8 cellular contexts compared by ENCODE assay signal in the genomic region with DNA sequence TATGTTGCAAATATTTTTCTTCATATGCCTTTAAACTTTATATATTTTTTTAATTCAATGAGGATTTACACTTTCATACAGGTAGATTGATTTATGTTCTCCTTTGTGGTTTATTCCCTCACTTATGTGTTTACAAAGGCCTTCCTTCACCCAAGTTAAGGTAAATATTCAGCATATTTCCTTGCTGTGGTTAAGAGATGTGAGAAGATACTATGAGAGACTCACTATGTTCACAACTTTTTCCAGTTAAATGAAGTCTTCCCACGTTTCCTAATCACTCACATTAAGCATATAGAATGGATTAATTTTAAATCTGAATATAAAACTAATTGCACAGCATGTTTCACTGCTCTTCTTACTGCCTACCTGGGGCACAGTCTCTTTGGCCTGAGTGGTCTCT. TPM values are rescaled to one million over a fixed set of nuclear protein-coding genes. Genes with fewer than 3 reads are reported as not detected.
DNase-seq lines count a peak whose midpoint lies in the region; ATAC-seq and TF ChIP-seq lines count a peak whose summit lies in the region.

No MANE protein-coding gene starts in this region.

- no peaks in the 10 kb centered on the region for H3K9me3 ChIP-seq in CD4-positive, CD25-positive, alpha-beta regulatory T cell (ENCODE audit: control insufficient read depth in 2 of 2, low read length in 2 of 2)

- H3K9me3 Mint-ChIP-seq in CD4-positive, CD25-positive, alpha-beta regulatory T cell, result no peaks in the 10 kb centered on the region
- H3K9me3 Mint-ChIP-seq in nephron, result no peaks in the 10 kb centered on the region

- no peak for DNase-seq in CD4-positive, CD25-positive, alpha-beta regulatory T cell
- no peak for DNase-seq in Jurkat, Clone E6-1 (ENCODE audit: low read depth, low spot score)
- DNase-seq in choroid plexus epithelial cell (ENCODE audit: low read depth) (no peak), GDM1 (lab: John Stamatoyannopoulos, UW) (no peak), D341Med (ENCODE audit: low spot score) (no peak)

- peak overlapping the region; percentile 86 to 100 (median 98) for H3K4me3 Mint-ChIP-seq in CD4-positive, CD25-positive, alpha-beta regulatory T cell
- H3K4me3 Mint-ChIP-seq in nephron, result peak overlapping the region; percentile 90 to 97 (median 93)

- peak overlapping the region; percentile 82 for H3K27ac ChIP-seq in CD4-positive, CD25-positive, alpha-beta regulatory T cell (ENCODE audit: insufficient read depth, low read length, poor library complexity, severe bottlenecking)

- peaks cover 22 to 75% (median 47%) of the 10 kb centered on the region in 4 donors for H3K4me1 Mint-ChIP-seq in CD4-positive, CD25-positive, alpha-beta regulatory T cell
- peaks cover 37% of the 10 kb centered on the region for H3K4me1 Mint-ChIP-seq in nephron

- no peaks in the 10 kb centered on the region for H3K27me3 ChIP-seq in CD4-positive, CD25-positive, alpha-beta regulatory T cell (ENCODE audit: control insufficient read depth, insufficient read depth, low read length)

- H3K36me3 ChIP-seq in CD4-positive, CD25-positive, alpha-beta regulatory T cell (ENCODE audit: control insufficient read depth, insufficient read depth, low read length), result no peaks in the 10 kb centered on the region

- H3K36me3 Mint-ChIP-seq in CD4-positive, CD25-positive, alpha-beta regulatory T cell, result no peaks in the 10 kb centered on the region
- H3K36me3 Mint-ChIP-seq in nephron (ENCODE audit: low read depth), result no peaks in the 10 kb centered on the region

- H3K27me3 Mint-ChIP-seq in CD4-positive, CD25-positive, alpha-beta regulatory T cell, result no peaks in the 10 kb centered on the region
- peaks cover 9% of the 10 kb centered on the region for H3K27me3 Mint-ChIP-seq in nephron (ENCODE audit: low read depth)

- peaks cover 57% of the 10 kb centered on the region for H3K4me1 ChIP-seq in CD4-positive, CD25-positive, alpha-beta regulatory T cell (ENCODE audit: control insufficient read depth, insufficient read depth, low read length, poor library complexity, severe bottlenecking)

- peak overlapping the region; percentile 89 to 99 (median 90) for H3K27ac Mint-ChIP-seq in CD4-positive, CD25-positive, alpha-beta regulatory T cell
- H3K27ac Mint-ChIP-seq in nephron, result peak overlapping the region; percentile 92 to 98 (median 92)

- TF ChIP-seq CTCF in choroid plexus epithelial cell (conservative IDR thresholded peaks at IDR 0.05; ENCODE audit: low read depth, low read length), result no peak
- no peak for TF ChIP-seq CTCF in nephron (IDR thresholded peaks at IDR 0.05; ENCODE audit: unreplicated experiment in 3 of 3)

- ATAC-seq in CD4-positive, CD25-positive, alpha-beta regulatory T cell (ENCODE audit: low read depth in 2 of 2), result no peak
- no peak for ATAC-seq in GM21390 (IDR thresholded peaks at IDR 0.05; ENCODE audit: unreplicated experiment)
- no peak for ATAC-seq in GM19324 (IDR thresholded peaks at IDR 0.05; ENCODE audit: low FRiP score, unreplicated experiment)

- H3K4me3 ChIP-seq in CD4-positive, CD25-positive, alpha-beta regulatory T cell (ENCODE audit: low read depth, low read length), result peak overlapping the region; percentile 88
- H3K4me3 ChIP-seq in Jurkat, Clone E6-1 (ENCODE audit: low read length), result peak overlapping the region; percentile 63
- H3K4me3 ChIP-seq in choroid plexus epithelial cell (ENCODE audit: low read depth, low read length), result peak overlapping the region; percentile 73

RNA-seq across cellular contexts. Expression of gene PECR, which starts 0.6 kb away (rescaled TPM):
- 28.0 TPM for total RNA-seq in CD4-positive, CD25-positive, alpha-beta regulatory T cell
- polyA plus RNA-seq in CD4-positive, CD25-positive, alpha-beta regulatory T cell, result 10 to 100 TPM; 43.2 to 73.8 (median 49.0) TPM
- 22.8 TPM for polyA plus RNA-seq in Jurkat, Clone E6-1 (2012; ENCODE audit: insufficient read depth, insufficient read length)

RNA-seq across cellular contexts. Expression of gene TMEM169, which starts 0.7 kb away (rescaled TPM):
- 4.6 TPM for total RNA-seq in CD4-positive, CD25-positive, alpha-beta regulatory T cell
- polyA plus RNA-seq in CD4-positive, CD25-positive, alpha-beta regulatory T cell, result 10 to 100 TPM in 1 of 4 donors, 1 to 10 TPM in 3; 7.0 to 12.8 (median 8.7) TPM
- polyA plus RNA-seq in Jurkat, Clone E6-1 (2012; ENCODE audit: insufficient read depth, insufficient read length), result 1.5 TPM

RNA-seq across cellular contexts. Expression of gene XRCC5, which starts 28.1 kb away (rescaled TPM):
- total RNA-seq in CD4-positive, CD25-positive, alpha-beta regulatory T cell, result 178 TPM
- polyA plus RNA-seq in CD4-positive, CD25-positive, alpha-beta regulatory T cell, result 100 to 1,000 TPM; 272 to 336 (median 287) TPM
- 340 TPM for polyA plus RNA-seq in Jurkat, Clone E6-1 (2012; ENCODE audit: insufficient read depth, insufficient read length)
